In genomic region chr5:9927521-9927997, GRCh38 we compare ENCODE assay signal across 1 cellular context.
TF ChIP-seq lines count a peak whose summit lies in the region.

No MANE protein-coding gene starts in this region.

TF ChIP-seq in H1, 55 proteins besides CTCF, POLR2A, EP300 and RAD21 (continued from another document):
- TF ChIP-seq SRF (IDR thresholded peaks at IDR 0.05; ENCODE audit: low read depth, low read length), result no peak
- peak; percentile 32; the same call in 1 of the 2 replicates for TF ChIP-seq JUND (IDR thresholded peaks at IDR 0.05; ENCODE audit: low read length)
- no peak for TF ChIP-seq SIN3A (conservative IDR thresholded peaks at IDR 0.05 in 1 of 2, IDR thresholded peaks at IDR 0.05 in 1 of 2; ENCODE audit: low read depth in 1 of 2, low read length in 2 of 2)
- TF ChIP-seq TBP (IDR thresholded peaks at IDR 0.05; ENCODE audit: low read depth, low read length), result no peak
